ENCODE assay signal across 11 cellular contexts in genomic region chr7:830069-830468, GRCh38. TPM values are rescaled to one million over a fixed set of nuclear protein-coding genes. Genes with fewer than 3 reads are reported as not detected.
A peak's percentile ranks its signal among the peaks of the same experiment; 100 is the strongest.
DNase-seq lines count a peak whose midpoint lies in the region; TF ChIP-seq lines count a peak whose summit lies in the region.
"Had no signal": no experiment of that assay in that cellular context is flagged by ENCODE, and none has a peak within 500 bp of the region (broad histone marks: within the 10 kb centered on the region; RNA-seq: fewer than 3 reads in every experiment).

No MANE protein-coding gene starts in this region.

- no peak for TF ChIP-seq EP300 in transverse colon (IDR thresholded peaks at IDR 0.05; ENCODE audit: low read depth)

- DNase-seq in activated CD4-positive, alpha-beta T cell treated with anti-CD3 and anti-CD28 coated beads, Interleukin-2, amount 10 ng/mL, durations not matched to agents 24 days and 14 days: no peak
- no peak for DNase-seq in activated CD4-positive, alpha-beta T cell treated with anti-CD3 and anti-CD28 coated beads for 4 hours
- DNase-seq in MCF 10A (ENCODE audit: unreplicated experiment) (no peak), mesenchymal stem cell (no peak), transverse colon (no peak), HPDE6-E6E7 (ENCODE audit: extremely low spot score) (no peak), NCI-H446 (lab: John Stamatoyannopoulos, UW) (no peak), NCI-H526 treated with DMSO at 0.1 percent for 48 hours (lab: John Stamatoyannopoulos, UW) (no peak)
- DNase-seq: ACHN, midbrain had no signal

- H3K4me1 ChIP-seq in mesenchymal stem cell (ENCODE audit: control insufficient read depth, insufficient read depth, low read depth, low read length): peaks cover 26% of the 10 kb centered on the region
- H3K4me1 ChIP-seq in transverse colon: peaks cover 14 to 58% (median 36%) of the 10 kb centered on the region in 4 donors

- 91% methylated on average over 11 of the region's 12 CpGs for WGBS in mesenchymal stem cell
- WGBS in transverse colon (ENCODE audit: low coverage in 1 of 2), 2 donors: 72 to 86% methylated on average over 7 to 12 of the region's 12 CpGs

- no peak overlapping the region for H2AK5ac ChIP-seq in mesenchymal stem cell (ENCODE audit: low read length, severe bottlenecking)

- no peaks in the 10 kb centered on the region for H3K27me3 Mint-ChIP-seq in activated CD4-positive, alpha-beta T cell treated with anti-CD3 and anti-CD28 coated beads, Interleukin-2, amount 10 ng/mL, durations not matched to agents 24 days and 14 days
- H3K27me3 Mint-ChIP-seq in MCF 10A (ENCODE audit: insufficient read depth, unreplicated experiment): no peaks in the 10 kb centered on the region

- H2BK15ac ChIP-seq in mesenchymal stem cell (ENCODE audit: low read depth, poor library complexity, severe bottlenecking): peak overlapping the region; percentile 2

- H3K18ac ChIP-seq in mesenchymal stem cell (ENCODE audit: low read depth in 1 of 2, low read length in 2 of 2): no peak overlapping the region

- peaks cover 20% of the 10 kb centered on the region for H3K36me3 Mint-ChIP-seq in activated CD4-positive, alpha-beta T cell treated with anti-CD3 and anti-CD28 coated beads, Interleukin-2, amount 10 ng/mL, durations not matched to agents 24 days and 14 days (ENCODE audit: low read depth)
- H3K36me3 Mint-ChIP-seq in MCF 10A (ENCODE audit: insufficient read depth, unreplicated experiment): peaks cover 41% of the 10 kb centered on the region

- no peak overlapping the region for H3K14ac ChIP-seq in mesenchymal stem cell (ENCODE audit: low read length in 2 of 2)

- H3K27ac Mint-ChIP-seq in activated CD4-positive, alpha-beta T cell treated with anti-CD3 and anti-CD28 coated beads, Interleukin-2, amount 10 ng/mL, durations not matched to agents 24 days and 14 days: peak overlapping the region; percentile 77
- peak overlapping the region; percentile 100 for H3K27ac Mint-ChIP-seq in MCF 10A (ENCODE audit: low read depth, unreplicated experiment)

- H3K9ac ChIP-seq in mesenchymal stem cell (ENCODE audit: low read length): peak overlapping the region; percentile 94

- H2BK12ac ChIP-seq in mesenchymal stem cell (ENCODE audit: low read length in 2 of 2): no peak overlapping the region

- TF ChIP-seq CTCF in MCF 10A (IDR thresholded peaks at IDR 0.05; ENCODE audit: unreplicated experiment) (no peak), transverse colon (IDR thresholded peaks at IDR 0.05) (no peak)

- no peak overlapping the region for H4K8ac ChIP-seq in mesenchymal stem cell (ENCODE audit: low read length)

- peaks cover 15 to 16% of the 10 kb centered on the region in 2 experiments for H3K36me3 ChIP-seq in mesenchymal stem cell (ENCODE audit: control insufficient read depth in 1 of 2, insufficient read depth in 2 of 2, low read depth in 1 of 2, low read length in 2 of 2)
- H3K36me3 ChIP-seq in transverse colon: no peaks in the 10 kb centered on the region

- no peak overlapping the region for H2BK120ac ChIP-seq in mesenchymal stem cell (ENCODE audit: low read depth, low read length)

- no peaks in the 10 kb centered on the region for H3K9me3 Mint-ChIP-seq in activated CD4-positive, alpha-beta T cell treated with anti-CD3 and anti-CD28 coated beads, Interleukin-2, amount 10 ng/mL, durations not matched to agents 24 days and 14 days
- no peaks in the 10 kb centered on the region for H3K9me3 Mint-ChIP-seq in MCF 10A (ENCODE audit: unreplicated experiment)

- H2AFZ ChIP-seq in mesenchymal stem cell (ENCODE audit: low read depth, low read length): no peak overlapping the region

- POLR2A ChIA-PET in MCF 10A (lab: Yijun Ruan, JAX): interaction anchor here (0.6 to 8.3 kb wide), 7 partner anchors 9 to 46 kb away, joined by 3 to 185 read pairs (median 31); partner anchors contain the start of gene GET4

- no peak overlapping the region for H3K23ac ChIP-seq in mesenchymal stem cell (ENCODE audit: low read length in 2 of 2)

- CTCF ChIA-PET in MCF 10A (lab: Yijun Ruan, JAX): no interaction called here

- no TSS peak for BruUV-seq in MCF 10A (replicated peaks; lab: Mats Ljungman, UMichigan)

- no peak overlapping the region for H3K4ac ChIP-seq in mesenchymal stem cell (ENCODE audit: low read depth in 1 of 2, low read length in 2 of 2)

- intact Hi-C loops in activated CD4-positive, alpha-beta T cell treated with anti-CD3 and anti-CD28 coated beads, Interleukin-2, amount 10 ng/mL, durations not matched to agents 24 days and 14 days (cut with micrococcal nuclease): loop anchor here (5.0 to 10.0 kb wide), 2 partner anchors 45 to 92 kb away; no protein-coding TSS in a partner anchor
- intact Hi-C loops in MCF 10A (cut with micrococcal nuclease): no loop called here
- intact Hi-C loops in transverse colon (cut with DNase I; ENCODE audit: low total_unique reads): loop anchor here (5.0 kb wide), 1 partner anchor 37 kb away; no protein-coding TSS in a partner anchor

- H3K27me3 ChIP-seq in mesenchymal stem cell (ENCODE audit: control insufficient read depth in 1 of 2, insufficient read depth in 1 of 2, low read length in 2 of 2): no peaks in the 10 kb centered on the region
- no peaks in the 10 kb centered on the region for H3K27me3 ChIP-seq in transverse colon

- in situ Hi-C loops in transverse colon (cut with MboI; ENCODE audit: low pct_ligation_motif_present in 1 of 4, low pct_unique_long_range_greater_than_20kb in 1 of 4, low sequenced_read_pairs in 3 of 4): no loop called here

- no peak overlapping the region for H3K4me3 Mint-ChIP-seq in activated CD4-positive, alpha-beta T cell treated with anti-CD3 and anti-CD28 coated beads, Interleukin-2, amount 10 ng/mL, durations not matched to agents 24 days and 14 days
- H3K4me3 Mint-ChIP-seq in MCF 10A (ENCODE audit: unreplicated experiment): peak overlapping the region; percentile 66

- H3K79me1 ChIP-seq in mesenchymal stem cell (replicated peaks; ENCODE audit: low read length, poor library complexity, severe bottlenecking): peaks cover 12% of the 10 kb centered on the region

- H3K27ac ChIP-seq in mesenchymal stem cell (ENCODE audit: low read length, poor library complexity, severe bottlenecking): no peak overlapping the region
- peak overlapping the region; percentile 76 to 87 (median 83) for H3K27ac ChIP-seq in transverse colon

- H3K4me2 ChIP-seq in mesenchymal stem cell (ENCODE audit: low read length, poor library complexity, severe bottlenecking): no peak overlapping the region

- H4K91ac ChIP-seq in mesenchymal stem cell (ENCODE audit: low read length): no peak overlapping the region

- H3K9me3 ChIP-seq in mesenchymal stem cell (ENCODE audit: control insufficient read depth, low read length) (no peaks in the 10 kb centered on the region), transverse colon (no peaks in the 10 kb centered on the region)
- H3K9me3 ChIP-seq: HAP-1 had no signal

- H3K4me3 ChIP-seq in mesenchymal stem cell (ENCODE audit: insufficient read depth in 1 of 2, low read depth in 1 of 2, low read length in 2 of 2) (no peak overlapping the region), transverse colon (no peak overlapping the region)
- H3K4me3 ChIP-seq: HAP-1 had no signal

- no peak for TF ChIP-seq POLR2A in transverse colon (IDR thresholded peaks at IDR 0.05)

- no peak overlapping the region for H2BK5ac ChIP-seq in mesenchymal stem cell (ENCODE audit: low read depth, low read length, poor library complexity, severe bottlenecking)

- peaks cover 31% of the 10 kb centered on the region for H3K4me1 Mint-ChIP-seq in activated CD4-positive, alpha-beta T cell treated with anti-CD3 and anti-CD28 coated beads, Interleukin-2, amount 10 ng/mL, durations not matched to agents 24 days and 14 days
- peaks cover 25% of the 10 kb centered on the region for H3K4me1 Mint-ChIP-seq in MCF 10A (ENCODE audit: insufficient read depth, unreplicated experiment)

RNA-seq across cellular contexts. Expression of gene SUN1, which starts 2.2 kb away (rescaled TPM):
- 85.8 and 90.3 TPM in 2 replicates for total RNA-seq in activated CD4-positive, alpha-beta T cell treated with anti-CD3 and anti-CD28 coated beads, Interleukin-2, amount 10 ng/mL, durations not matched to agents 24 days and 14 days
- total RNA-seq in MCF 10A (2022) (126 and 132 TPM in 2 replicates), transverse colon (100 to 1,000 TPM in 3 of 4 donors, 10 to 100 TPM in 1; 92.7 to 569 (median 162) TPM)
- 67.0 TPM for polyA plus RNA-seq in mesenchymal stem cell (2013, experiment 1 of 2)
- polyA plus RNA-seq in mesenchymal stem cell (2013, experiment 2 of 2): 68.6 TPM

RNA-seq across cellular contexts. Expression of gene GET4, which starts 46.3 kb away (rescaled TPM):
- total RNA-seq in activated CD4-positive, alpha-beta T cell treated with anti-CD3 and anti-CD28 coated beads, Interleukin-2, amount 10 ng/mL, durations not matched to agents 24 days and 14 days: 35.8 and 41.0 TPM in 2 replicates
- total RNA-seq in MCF 10A (2022) (32.6 and 43.9 TPM in 2 replicates), transverse colon (100 to 1,000 TPM in 2 of 4 donors, 10 to 100 TPM in 2; 49.4 to 116 (median 85.2) TPM)
- 23.7 TPM for polyA plus RNA-seq in mesenchymal stem cell (2013, experiment 1 of 2)
- polyA plus RNA-seq in mesenchymal stem cell (2013, experiment 2 of 2): 23.3 TPM
